ENCODE assay signal across 8 cellular contexts in the genomic region with DNA sequence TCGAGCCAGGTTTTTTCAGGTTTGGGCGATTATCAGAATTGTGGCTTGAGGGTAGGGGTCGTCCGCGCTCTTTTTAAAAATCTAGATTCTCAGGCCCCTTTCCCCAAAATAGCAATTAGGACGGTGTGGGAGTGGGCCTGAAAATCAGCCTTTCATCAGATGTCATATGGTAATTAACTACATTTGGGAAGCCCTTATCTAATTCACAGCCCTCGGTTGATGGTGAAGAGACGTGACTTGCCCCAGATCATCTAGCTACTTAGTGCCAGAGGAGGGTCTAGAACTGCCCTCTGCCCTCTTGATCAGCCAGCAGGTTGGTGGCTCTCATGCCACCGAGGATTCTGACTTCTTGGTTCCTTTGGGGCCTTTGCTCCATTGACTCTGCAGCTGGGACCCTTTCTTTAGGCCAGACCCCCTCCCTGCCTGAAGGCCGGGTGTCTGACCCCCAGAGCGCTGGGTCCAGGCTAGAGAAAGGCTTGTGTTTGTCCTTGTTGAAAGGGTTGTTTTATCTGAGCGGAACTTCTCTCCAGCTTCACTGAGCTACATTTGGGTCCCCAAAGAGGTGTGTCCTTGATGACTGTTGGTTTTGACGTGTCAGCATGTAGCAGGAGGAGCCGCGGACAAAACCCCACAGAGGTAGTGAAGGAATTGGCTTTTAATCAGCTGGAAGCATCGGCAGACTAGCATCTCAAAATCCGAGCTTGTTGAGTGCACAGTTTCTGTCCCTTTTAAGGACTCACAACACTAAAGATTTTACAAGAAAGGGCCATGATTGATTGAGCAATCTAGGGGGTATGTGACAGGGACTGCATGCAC. TPM values are rescaled to one million over a fixed set of nuclear protein-coding genes. Genes with fewer than 3 reads are reported as not detected.
A peak's percentile ranks its signal among the peaks of the same experiment; 100 is the strongest.
DNase-seq lines count a peak whose midpoint lies in the region; ATAC-seq, FAIRE-seq and TF ChIP-seq lines count a peak whose summit lies in the region.

No MANE protein-coding gene starts in this region.

- H3K4me2 ChIP-seq in HepG2 (ENCODE audit: low read depth, low read length): peak overlapping the region; percentile 84

- TF ChIP-seq RAD21 in HepG2 (CRISPR knock-in tag; IDR thresholded peaks at IDR 0.05): no peak

- H3K79me2 ChIP-seq in HepG2 (ENCODE audit: insufficient read depth, low read length): peaks cover 61% of the 10 kb centered on the region

- no peak overlapping the region for H2AFZ ChIP-seq in HepG2 (ENCODE audit: low read length)

- no peak overlapping the region for H3K27ac ChIP-seq in SK-N-MC
- H3K27ac ChIP-seq in body of pancreas: peak overlapping the region; percentile 62 to 96 (median 88)
- H3K27ac ChIP-seq in HepG2 (ENCODE audit: extremely low read length, insufficient read depth, low read length): peak overlapping the region; percentile 93
- H3K27ac ChIP-seq in stomach smooth muscle (ENCODE audit: low read length): peak overlapping the region; percentile 74

- BruUV-seq in HepG2 (replicated peaks; lab: Mats Ljungman, UMichigan): TSS peak; percentile 97

- TF ChIP-seq POLR2A in body of pancreas (IDR thresholded peaks at IDR 0.05): no peak
- TF ChIP-seq POLR2A in HepG2 (IDR thresholded peaks at IDR 0.05; ENCODE audit: insufficient read depth in 1 of 2, low read depth in 2 of 2, low read length in 2 of 2): peak; percentile 51 to 63; a peak in 2 of 4 replicates

- ATAC-seq in HG03066 (IDR thresholded peaks at IDR 0.05; ENCODE audit: low read depth, unreplicated experiment) (peak; percentile 33), body of pancreas (no peak), HepG2 (peak; percentile 51)

- in situ Hi-C loops in HepG2 (cut with HindIII; ENCODE audit: extremely low pct_ligation_motif_present, low pct_unique_long_range_greater_than_20kb): no loop called here

- H3K9me3 ChIP-seq in SK-N-MC (ENCODE audit: low read depth, low read length): no peaks in the 10 kb centered on the region
- no peaks in the 10 kb centered on the region for H3K9me3 ChIP-seq in body of pancreas
- no peaks in the 10 kb centered on the region for H3K9me3 ChIP-seq in HepG2 (ENCODE audit: low read length)
- no peaks in the 10 kb centered on the region for H3K9me3 ChIP-seq in stomach smooth muscle (ENCODE audit: control insufficient read depth in 2 of 2, low read length in 2 of 2)

- H3K36me3 ChIP-seq in SK-N-MC (ENCODE audit: insufficient read depth, low read length) (peaks cover 12% of the 10 kb centered on the region; the same call in 1 of the 2 replicates), body of pancreas (replicated peaks in 1 of 2; ENCODE audit: insufficient read depth in 1 of 2, low read depth in 2 of 2) (peaks cover 0 to 7% of the 10 kb centered on the region in 2 donors), HepG2 (replicated peaks in 1 of 2; ENCODE audit: control insufficient read depth in 1 of 2, insufficient read depth in 2 of 2, low read length in 2 of 2) (peaks cover 3 to 23% of the 10 kb centered on the region in 2 experiments), stomach smooth muscle (ENCODE audit: control insufficient read depth in 2 of 2, insufficient read depth in 2 of 2, low read length in 2 of 2) (peaks cover 3 to 7% of the 10 kb centered on the region in 2 donors)

- H3K4me1 ChIP-seq in body of pancreas: peaks cover 47% of the 10 kb centered on the region
- peaks cover 53% of the 10 kb centered on the region for H3K4me1 ChIP-seq in HepG2 (ENCODE audit: insufficient read depth, low read length)
- H3K4me1 ChIP-seq in stomach smooth muscle (ENCODE audit: control insufficient read depth, insufficient read depth, low read length): peaks cover 35% of the 10 kb centered on the region

- H3K4me3 ChIP-seq in SK-N-MC (peak overlapping the region; percentile 97), body of pancreas (peak overlapping the region; percentile 81 to 93), HepG2 (replicated peaks in 1 of 3; ENCODE audit: insufficient read depth in 1 of 3, low read depth in 2 of 3, low read length in 3 of 3) (peak overlapping the region; percentile 87 to 96 (median 94)), stomach smooth muscle (ENCODE audit: low read length in 2 of 2) (peak overlapping the region; percentile 84 to 97)

- POLR2A ChIA-PET in HepG2 (lab: Yijun Ruan, JAX): interaction anchor here (0.7 to 2.2 kb wide), 6 partner anchors 10 to 158 kb away, joined by 3 to 47 read pairs (median 8); a partner anchor contains a TSS

- no peak for TF ChIP-seq CTCF in body of pancreas (IDR thresholded peaks at IDR 0.05)
- no peak for TF ChIP-seq CTCF in HepG2 (CRISPR knock-in tag; IDR thresholded peaks at IDR 0.05)

- H4K20me1 ChIP-seq in HepG2 (ENCODE audit: insufficient read depth, low read length): peaks cover 45% of the 10 kb centered on the region

- 4 to 14% methylated on average over 14 to 17 of the region's 17 CpGs for WGBS in body of pancreas, 2 donors
- 0% methylated on average over 11 of the region's 17 CpGs for WGBS in HepG2 (ENCODE audit: low lambda C conversion rate)

- H3K27me3 ChIP-seq in body of pancreas (no peaks in the 10 kb centered on the region), HepG2 (ENCODE audit: control insufficient read depth in 1 of 2, insufficient read depth in 2 of 2, low read length in 2 of 2) (no peaks in the 10 kb centered on the region), stomach smooth muscle (ENCODE audit: control insufficient read depth in 1 of 2, insufficient read depth in 2 of 2, low read length in 2 of 2) (no peaks in the 10 kb centered on the region)

- no peak for TF ChIP-seq EP300 in HepG2 (IDR thresholded peaks at IDR 0.05; ENCODE audit: low read depth in 2 of 2, low read length in 2 of 2)
- TF ChIP-seq EP300 in HepG2 (CRISPR knock-in tag; IDR thresholded peaks at IDR 0.05; ENCODE audit: borderline replicate concordance): no peak

- CTCF ChIA-PET in HepG2 (lab: Yijun Ruan, JAX; ENCODE audit: low intra/inter-chr PET ratio, low total read pairs): no interaction called here

- intact Hi-C loops in body of pancreas (cut with DNase I) (no loop called here), HepG2 (cut with micrococcal nuclease; ENCODE audit: unreplicated experiment) (loop anchor here (1.0 to 10.0 kb wide), 2 partner anchors 16 to 213 kb away; no protein-coding TSS in a partner anchor)

- peak; percentile 89 for FAIRE-seq in HepG2 (lab: Jason Lieb, UNC)

- H3K9ac ChIP-seq in SK-N-MC (ENCODE audit: insufficient read length) (peak overlapping the region; percentile 93), HepG2 (ENCODE audit: insufficient read depth, low read depth, low read length) (peak overlapping the region; percentile 99), stomach smooth muscle (ENCODE audit: low read length in 2 of 2) (peak overlapping the region; percentile 80 to 91)

- peak; percentile 24 for DNase-seq in NCI-H2227 (lab: John Stamatoyannopoulos, UW; ENCODE audit: unreplicated experiment)
- no peak for DNase-seq in NCI-H2227 treated with DMSO at 0.1 percent for 48 hours (lab: John Stamatoyannopoulos, UW)
- no peak for DNase-seq in SK-N-MC (ENCODE audit: low read depth, low spot score)
- DNase-seq in body of pancreas: no peak
- DNase-seq in HepG2 (ENCODE audit: low spot score): peak; percentile 76
- no peak for DNase-seq in NCI-H1092 treated with DMSO at 0.1 percent for 48 hours (lab: John Stamatoyannopoulos, UW)

RNA-seq across cellular contexts. Expression of a gene that starts 0.9 kb away (rescaled TPM):
- total RNA-seq in body of pancreas: 10 to 100 TPM; 20.4 to 23.3 TPM
- 115 and 118 TPM in 2 replicates for total RNA-seq in HepG2 (2016; rRNA removed; fragmentation: Illumina TruSeq; extraction: Trizol)
- total RNA-seq in HepG2 (2016; cell fraction: cytosol; rRNA removed; fragmentation: Illumina TruSeq; extraction: Trizol; ENCODE audit: low read depth): 24.6 and 27.1 TPM in 2 replicates
- total RNA-seq in HepG2 (2016; cell fraction: insoluble cytoplasmic fraction; rRNA removed; fragmentation: Illumina TruSeq; extraction: Trizol): 110 and 117 TPM in 2 replicates
- total RNA-seq in HepG2 (2016; cell fraction: membrane; rRNA removed; fragmentation: Illumina TruSeq; extraction: Trizol): 71.0 and 75.9 TPM in 2 replicates
- 82.3 and 94.1 TPM in 2 replicates for total RNA-seq in HepG2 (2016; cell fraction: nucleus; rRNA removed; fragmentation: Illumina TruSeq; extraction: Trizol)
- 51.3 and 55.2 TPM in 2 replicates for polyA plus RNA-seq in HepG2 (2011; rRNA removed)
- 39.7 and 48.8 TPM in 2 replicates for polyA plus RNA-seq in HepG2 (2011; cell fraction: cytosol; rRNA removed)
- polyA plus RNA-seq in HepG2 (2011; cell fraction: nucleus; rRNA removed): 115 and 142 TPM in 2 replicates
- polyA plus RNA-seq in HepG2 (2012): 26.8 and 40.4 TPM in 2 replicates
- polyA plus RNA-seq in HepG2 (2016; cell fraction: cytosol; fragmentation: Illumina TruSeq; extraction: Trizol; ENCODE audit: low read depth): 11.0 and 11.5 TPM in 2 replicates
- polyA plus RNA-seq in HepG2 (2016; cell fraction: insoluble cytoplasmic fraction; fragmentation: Illumina TruSeq; extraction: Trizol; ENCODE audit: low read depth): 70.1 and 79.0 TPM in 2 replicates
- polyA plus RNA-seq in HepG2 (2016; cell fraction: membrane; fragmentation: Illumina TruSeq; extraction: Trizol; ENCODE audit: low read depth): 28.4 and 28.6 TPM in 2 replicates
- 90.9 and 95.3 TPM in 2 replicates for polyA plus RNA-seq in HepG2 (2016; cell fraction: nucleus; fragmentation: Illumina TruSeq; extraction: Trizol; ENCODE audit: insufficient read depth, low read depth)
- 70.6 and 173 TPM in 2 replicates for polyA minus RNA-seq in HepG2 (2011; rRNA and poly(A)+ RNA removed; ENCODE audit: low replicate concordance)
- polyA minus RNA-seq in HepG2 (2011; cell fraction: cytosol; rRNA and poly(A)+ RNA removed): 44.6 and 50.4 TPM in 2 replicates
- 117 and 130 TPM in 2 replicates for polyA minus RNA-seq in HepG2 (2011; cell fraction: nucleus; rRNA and poly(A)+ RNA removed)

RNA-seq across cellular contexts. Expression of a gene that starts 16.8 kb away (rescaled TPM):
- total RNA-seq in body of pancreas: 10 to 100 TPM in 1 of 2 donors, 1 to 10 TPM in 1; 2.9 to 25.4 TPM
- 6.3 and 10.5 TPM in 2 replicates for total RNA-seq in HepG2 (2016; rRNA removed; fragmentation: Illumina TruSeq; extraction: Trizol)
- 2.6 and 5.4 TPM in 2 replicates for total RNA-seq in HepG2 (2016; cell fraction: cytosol; rRNA removed; fragmentation: Illumina TruSeq; extraction: Trizol; ENCODE audit: low read depth)
- 6.8 and 9.8 TPM in 2 replicates for total RNA-seq in HepG2 (2016; cell fraction: insoluble cytoplasmic fraction; rRNA removed; fragmentation: Illumina TruSeq; extraction: Trizol)
- 4.6 and 7.7 TPM in 2 replicates for total RNA-seq in HepG2 (2016; cell fraction: membrane; rRNA removed; fragmentation: Illumina TruSeq; extraction: Trizol)
- 2.0 and 3.7 TPM in 2 replicates for total RNA-seq in HepG2 (2016; cell fraction: nucleus; rRNA removed; fragmentation: Illumina TruSeq; extraction: Trizol)
- 31.5 and 50.8 TPM in 2 replicates for polyA plus RNA-seq in HepG2 (2011; rRNA removed)
- 31.2 and 32.1 TPM in 2 replicates for polyA plus RNA-seq in HepG2 (2011; cell fraction: cytosol; rRNA removed)
- 14.5 and 18.2 TPM in 2 replicates for polyA plus RNA-seq in HepG2 (2011; cell fraction: nucleus; rRNA removed)
- 11.6 and 19.0 TPM in 2 replicates for polyA plus RNA-seq in HepG2 (2012)
- polyA plus RNA-seq in HepG2 (2016; cell fraction: cytosol; fragmentation: Illumina TruSeq; extraction: Trizol; ENCODE audit: low read depth): 6.6 and 8.5 TPM in 2 replicates
- polyA plus RNA-seq in HepG2 (2016; cell fraction: insoluble cytoplasmic fraction; fragmentation: Illumina TruSeq; extraction: Trizol; ENCODE audit: low read depth): 9.0 and 9.8 TPM in 2 replicates
- polyA plus RNA-seq in HepG2 (2016; cell fraction: membrane; fragmentation: Illumina TruSeq; extraction: Trizol; ENCODE audit: low read depth): 5.9 and 6.2 TPM in 2 replicates
- 5.4 and 6.8 TPM in 2 replicates for polyA plus RNA-seq in HepG2 (2016; cell fraction: nucleus; fragmentation: Illumina TruSeq; extraction: Trizol; ENCODE audit: insufficient read depth, low read depth)
- 3.8 and 11.4 TPM in 2 replicates for polyA minus RNA-seq in HepG2 (2011; rRNA and poly(A)+ RNA removed; ENCODE audit: low replicate concordance)
- polyA minus RNA-seq in HepG2 (2011; cell fraction: cytosol; rRNA and poly(A)+ RNA removed): 5.5 and 6.9 TPM in 2 replicates
- 8.8 and 9.0 TPM in 2 replicates for polyA minus RNA-seq in HepG2 (2011; cell fraction: nucleus; rRNA and poly(A)+ RNA removed)

Comparison
In these comparisons a context has a peak if more than half of its experiments do, and no peak if none do; other contexts are left out.
1. DNase-seq: peak in NCI-H2227 (single experiment) and HepG2 (single experiment); none in NCI-H2227 treated with DMSO at 0.1 percent for 48 hours (single experiment), SK-N-MC (single experiment), body of pancreas (0 of 4) and NCI-H1092 treated with DMSO at 0.1 percent for 48 hours (single experiment).
2. POLR2A ChIP-seq: peak in HepG2 (2 of 2); none in body of pancreas (0 of 3).
3. Peak in every context shown above with its lines, with median percentiles within 50 percentile points of each other: H3K4me3 ChIP-seq and H3K9ac ChIP-seq.